In genomic region chr2:217412721-217413120, GRCh38 we compare ENCODE assay signal across 17 cellular contexts.
A peak's percentile ranks its signal among the peaks of the same experiment; 100 is the strongest.
DNase-seq lines count a peak whose midpoint lies in the region; ATAC-seq and TF ChIP-seq lines count a peak whose summit lies in the region.
"Had no signal": no experiment of that assay in that cellular context is flagged by ENCODE, and none has a peak within 500 bp of the region (broad histone marks: within the 10 kb centered on the region; RNA-seq: fewer than 3 reads in every experiment).

No MANE protein-coding gene starts in this region.

- H3K4me1 Mint-ChIP-seq in activated CD4-positive, alpha-beta memory T cell treated with anti-CD3 and anti-CD28 coated beads, Interleukin-2, amount 10 ng/mL, durations not matched to agents 7 days and 5 days, result no peaks in the 10 kb centered on the region
- no peaks in the 10 kb centered on the region for H3K4me1 Mint-ChIP-seq in neural progenitor cell

- no peak overlapping the region for H3K27ac Mint-ChIP-seq in activated CD4-positive, alpha-beta memory T cell treated with anti-CD3 and anti-CD28 coated beads, Interleukin-2, amount 10 ng/mL, durations not matched to agents 7 days and 5 days
- no peak overlapping the region for H3K27ac Mint-ChIP-seq in neural progenitor cell

- no peaks in the 10 kb centered on the region for H4K20me1 ChIP-seq in neural progenitor cell (ENCODE audit: low read depth)

- intact Hi-C loops in aorta (cut with DNase I), result no loop called here

- no peaks in the 10 kb centered on the region for H3K36me3 ChIP-seq in parathyroid adenoma (ENCODE audit: control insufficient read depth, insufficient read depth, low read length)
- H3K36me3 ChIP-seq in aorta (ENCODE audit: control insufficient read depth in 1 of 2, insufficient read depth in 2 of 2, low read length in 1 of 2), result no peaks in the 10 kb centered on the region
- H3K36me3 ChIP-seq in neural progenitor cell, result no peaks in the 10 kb centered on the region
- H3K36me3 ChIP-seq: adrenal gland had no signal

- H3K9me3 ChIP-seq in parathyroid adenoma (ENCODE audit: control insufficient read depth, low read length) (no peaks in the 10 kb centered on the region), aorta (ENCODE audit: control insufficient read depth, low read length) (no peaks in the 10 kb centered on the region), neural progenitor cell (ENCODE audit: low read depth) (no peaks in the 10 kb centered on the region)
- H3K9me3 ChIP-seq: adrenal gland, Caco-2 had no signal

- no peaks in the 10 kb centered on the region for H3K27me3 ChIP-seq in parathyroid adenoma (ENCODE audit: control insufficient read depth, insufficient read depth, low read length)
- H3K27me3 ChIP-seq in aorta (ENCODE audit: control insufficient read depth in 1 of 2, insufficient read depth in 2 of 2, low read length in 1 of 2), result no peaks in the 10 kb centered on the region
- H3K27me3 ChIP-seq in neural progenitor cell, result no peaks in the 10 kb centered on the region
- H3K27me3 ChIP-seq: adrenal gland, dorsolateral prefrontal cortex had no signal

- no peaks in the 10 kb centered on the region for H3K36me3 Mint-ChIP-seq in activated CD4-positive, alpha-beta memory T cell treated with anti-CD3 and anti-CD28 coated beads, Interleukin-2, amount 10 ng/mL, durations not matched to agents 7 days and 5 days (ENCODE audit: low read depth)
- no peaks in the 10 kb centered on the region for H3K36me3 Mint-ChIP-seq in neural progenitor cell

- peak; percentile 80 for ATAC-seq in aorta (ENCODE audit: low FRiP score)
- ATAC-seq: HepG2 had no signal

- CTCF ChIA-PET in activated CD4-positive, alpha-beta memory T cell treated with anti-CD3 and anti-CD28 coated beads, Interleukin-2, amount 10 ng/mL, durations not matched to agents 7 days and 5 days (lab: Charles Lee), result no interaction called here

- H3F3A ChIP-seq in neural progenitor cell (ENCODE audit: low read depth), result no peaks in the 10 kb centered on the region

- H3K4me3 Mint-ChIP-seq in activated CD4-positive, alpha-beta memory T cell treated with anti-CD3 and anti-CD28 coated beads, Interleukin-2, amount 10 ng/mL, durations not matched to agents 7 days and 5 days, result no peak overlapping the region
- no peak overlapping the region for H3K4me3 Mint-ChIP-seq in neural progenitor cell

- H3K4me3 ChIP-seq in foreskin fibroblast (ENCODE audit: low read depth in 1 of 2, low read length in 2 of 2) (no peak overlapping the region), parathyroid adenoma (ENCODE audit: low read depth, low read length) (no peak overlapping the region), aorta (ENCODE audit: low read length in 2 of 2) (no peak overlapping the region), neural progenitor cell (no peak overlapping the region)
- H3K4me3 ChIP-seq: adrenal gland, dorsolateral prefrontal cortex had no signal

- no peak overlapping the region for H2AFZ ChIP-seq in parathyroid adenoma
- no peak overlapping the region for H2AFZ ChIP-seq in neural progenitor cell (replicated peaks)

- H3K9me3 Mint-ChIP-seq in activated CD4-positive, alpha-beta memory T cell treated with anti-CD3 and anti-CD28 coated beads, Interleukin-2, amount 10 ng/mL, durations not matched to agents 7 days and 5 days, result no peaks in the 10 kb centered on the region
- H3K9me3 Mint-ChIP-seq in neural progenitor cell, result no peaks in the 10 kb centered on the region

- POLR2A ChIA-PET in activated CD4-positive, alpha-beta memory T cell treated with anti-CD3 and anti-CD28 coated beads, Interleukin-2, amount 10 ng/mL, durations not matched to agents 7 days and 5 days (lab: Charles Lee), result no interaction called here

- TF ChIP-seq CTCF in foreskin fibroblast (IDR thresholded peaks at IDR 0.05; ENCODE audit: low read depth, low read length) (no peak), parathyroid adenoma (IDR thresholded peaks at IDR 0.05) (no peak), neural progenitor cell (IDR thresholded peaks at IDR 0.05) (no peak)

- H3K4me2 ChIP-seq in parathyroid adenoma (ENCODE audit: low read length) (no peak overlapping the region), neural progenitor cell (no peak overlapping the region)

- H3K9ac ChIP-seq in parathyroid adenoma, result no peak overlapping the region
- no peak overlapping the region for H3K9ac ChIP-seq in neural progenitor cell

- WGBS in aorta, 2 donors, result 26 to 34% methylated on average over 4 of the region's 4 CpGs

- DNase-seq in NCI-H82 (lab: John Stamatoyannopoulos, UW) (peak; percentile 16), NCI-H82 treated with DMSO at 0.1 percent for 48 hours (lab: John Stamatoyannopoulos, UW; ENCODE audit: unreplicated experiment) (no peak), foreskin fibroblast (peak; percentile 13 to 35), aorta (no peak), neural progenitor cell (ENCODE audit: low spot score) (no peak), SIG-M5 (lab: John Stamatoyannopoulos, UW) (no peak)
- no peak for DNase-seq in activated CD4-positive, alpha-beta memory T cell treated with anti-CD3 and anti-CD28 coated beads, Interleukin-2, amount 10 ng/mL, durations not matched to agents 7 days and 5 days
- DNase-seq: 8988T; activated CD8-positive, alpha-beta memory T cell treated with anti-CD3 and anti-CD28 coated beads, Interleukin-2, amount 50 U/mL, for 48 hours; adrenal gland; Caco-2; dorsolateral prefrontal cortex; head of caudate nucleus; NCI-H1105; NCI-H526 treated with DMSO at 0.1 percent for 48 hours had no signal

- H3K27ac ChIP-seq in parathyroid adenoma, result peak overlapping the region; percentile 40
- no peak overlapping the region for H3K27ac ChIP-seq in aorta (ENCODE audit: low read depth in 1 of 2, low read length in 2 of 2)
- H3K27ac ChIP-seq in neural progenitor cell, result no peak overlapping the region
- H3K27ac ChIP-seq: dorsolateral prefrontal cortex had no signal

- H3K79me2 ChIP-seq in parathyroid adenoma, result no peaks in the 10 kb centered on the region
- H3K79me2 ChIP-seq in neural progenitor cell (ENCODE audit: low read depth), result no peaks in the 10 kb centered on the region

- no peaks in the 10 kb centered on the region for H3K27me3 Mint-ChIP-seq in activated CD4-positive, alpha-beta memory T cell treated with anti-CD3 and anti-CD28 coated beads, Interleukin-2, amount 10 ng/mL, durations not matched to agents 7 days and 5 days
- peaks cover under 1% of the 10 kb centered on the region for H3K27me3 Mint-ChIP-seq in neural progenitor cell (ENCODE audit: insufficient read depth, low read depth)

- H3K4me1 ChIP-seq in parathyroid adenoma, result peaks cover 6% of the 10 kb centered on the region
- H3K4me1 ChIP-seq in aorta (ENCODE audit: control insufficient read depth in 1 of 2, insufficient read depth in 2 of 2, low read length in 2 of 2), result peaks cover 0 to 12% of the 10 kb centered on the region in 2 donors
- no peaks in the 10 kb centered on the region for H3K4me1 ChIP-seq in neural progenitor cell
- H3K4me1 ChIP-seq: Caco-2 had no signal

Comparison
In these comparisons a context has a peak if more than half of its experiments do, and no peak if none do; other contexts are left out.
1. DNase-seq: peak in NCI-H82 (single experiment) and foreskin fibroblast (2 of 2); none in NCI-H82 treated with DMSO at 0.1 percent for 48 hours (single experiment), aorta (0 of 2), activated CD4-positive, alpha-beta memory T cell treated with anti-CD3 and anti-CD28 coated beads, Interleukin-2, amount 10 ng/mL, durations not matched to agents 7 days and 5 days (single experiment), neural progenitor cell (single experiment) and SIG-M5 (single experiment).